1 cellular context compared by ENCODE assay signal in genomic region chr7:992742-993607, GRCh38.
TF ChIP-seq lines count a peak whose summit lies in the region.

No MANE protein-coding gene starts in this region.

TF ChIP-seq in HepG2, 621 proteins besides CTCF, POLR2A, EP300 and RAD21 (continued from another document and continues in another):
- TF ChIP-seq, protein P1, sequence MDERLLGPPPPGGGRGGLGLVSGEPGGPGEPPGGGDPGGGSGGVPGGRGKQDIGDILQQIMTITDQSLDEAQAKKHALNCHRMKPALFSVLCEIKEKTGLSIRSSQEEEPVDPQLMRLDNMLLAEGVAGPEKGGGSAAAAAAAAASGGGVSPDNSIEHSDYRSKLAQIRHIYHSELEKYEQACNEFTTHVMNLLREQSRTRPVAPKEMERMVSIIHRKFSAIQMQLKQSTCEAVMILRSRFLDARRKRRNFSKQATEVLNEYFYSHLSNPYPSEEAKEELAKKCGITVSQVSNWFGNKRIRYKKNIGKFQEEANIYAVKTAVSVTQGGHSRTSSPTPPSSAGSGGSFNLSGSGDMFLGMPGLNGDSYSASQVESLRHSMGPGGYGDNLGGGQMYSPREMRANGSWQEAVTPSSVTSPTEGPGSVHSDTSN (CRISPR knock-in tag; IDR thresholded peaks at IDR 0.05): no peak
- TF ChIP-seq RNF219 (CRISPR knock-in tag; IDR thresholded peaks at IDR 0.05) (0 out of 2 replicates have a peak, but pooled peaks have one; percentile 74), ZBTB33 (CRISPR knock-in tag; IDR thresholded peaks at IDR 0.05) (peak; percentile 96), TFE3 (CRISPR knock-in tag; IDR thresholded peaks at IDR 0.05) (peak; percentile 39), ZBTB7A (CRISPR knock-in tag; IDR thresholded peaks at IDR 0.05) (peak; percentile 98), ZNF749 (CRISPR knock-in tag; IDR thresholded peaks at IDR 0.05; ENCODE audit: borderline replicate concordance) (peak; percentile 92; the same call in 1 of the 2 replicates), ISX (CRISPR knock-in tag; conservative IDR thresholded peaks at IDR 0.05) (no peak), ZNF547 (CRISPR knock-in tag; IDR thresholded peaks at IDR 0.05) (peak; percentile 49; the same call in 1 of the 2 replicates), ERF (CRISPR knock-in tag; IDR thresholded peaks at IDR 0.05) (peak; percentile 90), ETV5 (CRISPR knock-in tag; IDR thresholded peaks at IDR 0.05; ENCODE audit: borderline replicate concordance) (peak; percentile 59; the same call in 1 of the 2 replicates), SMYD3 (CRISPR knock-in tag; IDR thresholded peaks at IDR 0.05) (no peak), ZSCAN25 (CRISPR knock-in tag; IDR thresholded peaks at IDR 0.05) (peak; percentile 71; the same call in 1 of the 2 replicates), TSC22D2 (CRISPR knock-in tag; IDR thresholded peaks at IDR 0.05; ENCODE audit: borderline replicate concordance) (peak; percentile 84; the same call in 1 of the 2 replicates), HCFC1 (IDR thresholded peaks at IDR 0.05; ENCODE audit: low read depth, low read length) (peak; percentile 29; the same call in 1 of the 2 replicates), TBL1XR1 (IDR thresholded peaks at IDR 0.05; ENCODE audit: borderline replicate concordance, low read length, partially characterized antibody) (peak; percentile 59), WIZ (CRISPR knock-in tag; IDR thresholded peaks at IDR 0.05) (peak; percentile 71; the same call in 1 of the 2 replicates), SAFB2 (CRISPR knock-in tag; IDR thresholded peaks at IDR 0.05; ENCODE audit: borderline replicate concordance, low read depth) (peak; percentile 86; the same call in 1 of the 2 replicates), PLRG1 (conservative IDR thresholded peaks at IDR 0.05) (no peak), ZNF570 (CRISPR knock-in tag; IDR thresholded peaks at IDR 0.05; ENCODE audit: borderline replicate concordance) (peak; percentile 58; the same call in 1 of the 2 replicates), E2F5 (CRISPR knock-in tag; conservative IDR thresholded peaks at IDR 0.05) (no peak; the same call in 1 of the 2 replicates), MLXIP (CRISPR knock-in tag; IDR thresholded peaks at IDR 0.05; ENCODE audit: borderline replicate concordance) (no peak), ZBTB38 (CRISPR knock-in tag; IDR thresholded peaks at IDR 0.05) (peak; percentile 98), DMAP1 (CRISPR knock-in tag; IDR thresholded peaks at IDR 0.05) (peak; percentile 84), CBX1 (IDR thresholded peaks at IDR 0.05; ENCODE audit: low read depth) (peak; percentile 84), SIN3B (IDR thresholded peaks at IDR 0.05; ENCODE audit: low read length) (peak; percentile 50; the same call in 1 of the 2 replicates), DPF2 (CRISPR knock-in tag; IDR thresholded peaks at IDR 0.05; ENCODE audit: borderline replicate concordance, low read depth) (peak; percentile 89)
- TF ChIP-seq, protein P2, sequence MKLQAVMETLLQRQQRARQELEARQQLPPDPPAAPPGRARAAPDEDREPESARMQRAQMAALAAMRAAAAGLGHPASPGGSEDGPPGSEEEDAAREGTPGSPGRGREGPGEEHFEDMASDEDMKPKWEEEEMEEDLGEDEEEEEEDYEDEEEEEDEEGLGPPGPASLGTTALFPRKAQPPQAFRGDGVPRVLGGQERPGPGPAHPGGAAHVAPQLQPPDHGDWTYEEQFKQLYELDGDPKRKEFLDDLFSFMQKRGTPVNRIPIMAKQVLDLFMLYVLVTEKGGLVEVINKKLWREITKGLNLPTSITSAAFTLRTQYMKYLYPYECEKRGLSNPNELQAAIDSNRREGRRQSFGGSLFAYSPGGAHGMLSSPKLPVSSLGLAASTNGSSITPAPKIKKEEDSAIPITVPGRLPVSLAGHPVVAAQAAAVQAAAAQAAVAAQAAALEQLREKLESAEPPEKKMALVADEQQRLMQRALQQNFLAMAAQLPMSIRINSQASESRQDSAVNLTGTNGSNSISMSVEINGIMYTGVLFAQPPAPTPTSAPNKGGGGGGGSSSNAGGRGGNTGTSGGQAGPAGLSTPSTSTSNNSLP (IDR thresholded peaks at IDR 0.05; ENCODE audit: low read depth, low read length): 0 out of 2 replicates have a peak, but pooled peaks have one; percentile 41
- TF ChIP-seq, protein P3, sequence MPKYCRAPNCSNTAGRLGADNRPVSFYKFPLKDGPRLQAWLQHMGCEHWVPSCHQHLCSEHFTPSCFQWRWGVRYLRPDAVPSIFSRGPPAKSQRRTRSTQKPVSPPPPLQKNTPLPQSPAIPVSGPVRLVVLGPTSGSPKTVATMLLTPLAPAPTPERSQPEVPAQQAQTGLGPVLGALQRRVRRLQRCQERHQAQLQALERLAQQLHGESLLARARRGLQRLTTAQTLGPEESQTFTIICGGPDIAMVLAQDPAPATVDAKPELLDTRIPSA (CRISPR knock-in tag; IDR thresholded peaks at IDR 0.05; ENCODE audit: borderline replicate concordance): peak; percentile 88; the same call in 1 of the 2 replicates
- TF ChIP-seq, protein P4, sequence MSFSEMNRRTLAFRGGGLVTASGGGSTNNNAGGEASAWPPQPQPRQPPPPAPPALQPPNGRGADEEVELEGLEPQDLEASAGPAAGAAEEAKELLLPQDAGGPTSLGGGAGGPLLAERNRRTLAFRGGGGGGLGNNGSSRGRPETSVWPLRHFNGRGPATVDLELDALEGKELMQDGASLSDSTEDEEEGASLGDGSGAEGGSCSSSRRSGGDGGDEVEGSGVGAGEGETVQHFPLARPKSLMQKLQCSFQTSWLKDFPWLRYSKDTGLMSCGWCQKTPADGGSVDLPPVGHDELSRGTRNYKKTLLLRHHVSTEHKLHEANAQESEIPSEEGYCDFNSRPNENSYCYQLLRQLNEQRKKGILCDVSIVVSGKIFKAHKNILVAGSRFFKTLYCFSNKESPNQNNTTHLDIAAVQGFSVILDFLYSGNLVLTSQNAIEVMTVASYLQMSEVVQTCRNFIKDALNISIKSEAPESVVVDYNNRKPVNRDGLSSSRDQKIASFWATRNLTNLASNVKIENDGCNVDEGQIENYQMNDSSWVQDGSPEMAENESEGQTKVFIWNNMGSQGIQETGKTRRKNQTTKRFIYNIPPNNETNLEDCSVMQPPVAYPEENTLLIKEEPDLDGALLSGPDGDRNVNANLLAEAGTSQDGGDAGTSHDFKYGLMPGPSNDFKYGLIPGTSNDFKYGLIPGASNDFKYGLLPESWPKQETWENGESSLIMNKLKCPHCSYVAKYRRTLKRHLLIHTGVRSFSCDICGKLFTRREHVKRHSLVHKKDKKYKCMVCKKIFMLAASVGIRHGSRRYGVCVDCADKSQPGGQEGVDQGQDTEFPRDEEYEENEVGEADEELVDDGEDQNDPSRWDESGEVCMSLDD (CRISPR knock-in tag; IDR thresholded peaks at IDR 0.05; ENCODE audit: borderline replicate concordance): 0 out of 2 replicates have a peak, but pooled peaks have one; percentile 69
- TF ChIP-seq, protein P5, sequence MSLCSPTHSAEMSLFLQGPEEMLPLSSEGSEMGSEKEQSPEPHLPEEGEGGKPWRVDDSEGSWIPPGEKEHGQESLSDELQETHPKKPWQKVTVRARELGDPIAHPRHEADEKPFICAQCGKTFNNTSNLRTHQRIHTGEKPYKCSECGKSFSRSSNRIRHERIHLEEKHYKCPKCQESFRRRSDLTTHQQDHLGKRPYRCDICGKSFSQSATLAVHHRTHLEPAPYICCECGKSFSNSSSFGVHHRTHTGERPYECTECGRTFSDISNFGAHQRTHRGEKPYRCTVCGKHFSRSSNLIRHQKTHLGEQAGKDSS (CRISPR knock-in tag; IDR thresholded peaks at IDR 0.05; ENCODE audit: borderline replicate concordance, low read depth): peak; percentile 88
- TF ChIP-seq, protein P6, sequence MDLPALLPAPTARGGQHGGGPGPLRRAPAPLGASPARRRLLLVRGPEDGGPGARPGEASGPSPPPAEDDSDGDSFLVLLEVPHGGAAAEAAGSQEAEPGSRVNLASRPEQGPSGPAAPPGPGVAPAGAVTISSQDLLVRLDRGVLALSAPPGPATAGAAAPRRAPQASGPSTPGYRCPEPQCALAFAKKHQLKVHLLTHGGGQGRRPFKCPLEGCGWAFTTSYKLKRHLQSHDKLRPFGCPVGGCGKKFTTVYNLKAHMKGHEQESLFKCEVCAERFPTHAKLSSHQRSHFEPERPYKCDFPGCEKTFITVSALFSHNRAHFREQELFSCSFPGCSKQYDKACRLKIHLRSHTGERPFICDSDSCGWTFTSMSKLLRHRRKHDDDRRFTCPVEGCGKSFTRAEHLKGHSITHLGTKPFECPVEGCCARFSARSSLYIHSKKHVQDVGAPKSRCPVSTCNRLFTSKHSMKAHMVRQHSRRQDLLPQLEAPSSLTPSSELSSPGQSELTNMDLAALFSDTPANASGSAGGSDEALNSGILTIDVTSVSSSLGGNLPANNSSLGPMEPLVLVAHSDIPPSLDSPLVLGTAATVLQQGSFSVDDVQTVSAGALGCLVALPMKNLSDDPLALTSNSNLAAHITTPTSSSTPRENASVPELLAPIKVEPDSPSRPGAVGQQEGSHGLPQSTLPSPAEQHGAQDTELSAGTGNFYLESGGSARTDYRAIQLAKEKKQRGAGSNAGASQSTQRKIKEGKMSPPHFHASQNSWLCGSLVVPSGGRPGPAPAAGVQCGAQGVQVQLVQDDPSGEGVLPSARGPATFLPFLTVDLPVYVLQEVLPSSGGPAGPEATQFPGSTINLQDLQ (CRISPR knock-in tag; IDR thresholded peaks at IDR 0.05): peak; percentile 14; the same call in 1 of the 2 replicates
- TF ChIP-seq, protein P7, sequence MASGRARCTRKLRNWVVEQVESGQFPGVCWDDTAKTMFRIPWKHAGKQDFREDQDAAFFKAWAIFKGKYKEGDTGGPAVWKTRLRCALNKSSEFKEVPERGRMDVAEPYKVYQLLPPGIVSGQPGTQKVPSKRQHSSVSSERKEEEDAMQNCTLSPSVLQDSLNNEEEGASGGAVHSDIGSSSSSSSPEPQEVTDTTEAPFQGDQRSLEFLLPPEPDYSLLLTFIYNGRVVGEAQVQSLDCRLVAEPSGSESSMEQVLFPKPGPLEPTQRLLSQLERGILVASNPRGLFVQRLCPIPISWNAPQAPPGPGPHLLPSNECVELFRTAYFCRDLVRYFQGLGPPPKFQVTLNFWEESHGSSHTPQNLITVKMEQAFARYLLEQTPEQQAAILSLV (CRISPR knock-in tag; IDR thresholded peaks at IDR 0.05; ENCODE audit: borderline replicate concordance): peak; percentile 91; the same call in 1 of the 2 replicates
